In the genomic region with DNA sequence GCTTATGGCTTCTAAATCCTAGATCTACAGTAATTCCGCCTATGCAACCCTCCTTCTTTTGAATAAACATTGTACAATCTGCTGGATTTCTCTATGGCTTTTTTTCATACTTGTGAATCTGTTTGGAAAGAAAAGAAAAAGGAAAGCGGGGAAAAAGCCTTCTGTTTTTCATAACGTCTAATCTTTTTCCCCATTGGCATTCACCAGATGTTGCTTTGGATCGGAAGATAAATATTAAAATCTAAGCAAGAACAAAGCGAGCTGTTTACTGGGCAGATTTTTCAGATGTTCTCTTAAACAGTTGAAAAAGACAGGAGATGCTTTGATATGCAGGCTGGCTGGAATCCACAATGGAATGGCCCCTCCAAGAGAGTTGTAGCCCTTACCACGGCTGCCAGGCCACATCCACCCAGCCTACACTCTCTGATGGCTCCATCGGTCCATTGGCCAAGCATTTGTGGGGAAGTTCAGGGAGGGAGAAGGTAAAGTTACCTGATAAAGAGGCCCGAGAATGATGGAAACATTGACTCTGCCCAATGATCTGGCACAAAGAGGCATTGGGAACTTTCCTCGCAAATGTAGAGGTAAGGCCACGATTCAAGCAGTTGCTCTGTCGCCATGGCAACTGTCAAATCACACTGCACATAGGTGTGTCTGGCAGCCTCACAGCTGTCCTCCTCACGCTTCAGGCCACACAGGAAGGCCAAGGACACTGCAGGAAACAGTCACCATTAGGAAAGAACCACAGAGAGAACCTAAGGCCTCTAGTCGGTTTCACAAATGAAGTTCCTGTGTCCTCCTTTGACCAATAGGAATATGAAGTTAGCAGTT, we compare ENCODE assay signal across 18 cellular contexts.
DNase-seq lines count a peak whose midpoint lies in the region; ATAC-seq and TF ChIP-seq lines count a peak whose summit lies in the region.
"Had no signal": no experiment of that assay in that cellular context is flagged by ENCODE, and none has a peak within 500 bp of the region (broad histone marks: within the 10 kb centered on the region; RNA-seq: fewer than 3 reads in every experiment).

No MANE protein-coding gene starts in this region.

- H3K27ac ChIP-seq in esophagus squamous epithelium, result peak overlapping the region in 1 of 4 donors; percentile 42
- H3K27ac ChIP-seq: ovary had no signal

- no peak for TF ChIP-seq CTCF in esophagus squamous epithelium (IDR thresholded peaks at IDR 0.05)

- no peaks in the 10 kb centered on the region for H3K4me1 ChIP-seq in esophagus squamous epithelium

- no peak overlapping the region for H3K4me3 ChIP-seq in esophagus squamous epithelium
- H3K4me3 ChIP-seq: ovary had no signal

- peak; percentile 52 for DNase-seq in COR-L47 (lab: John Stamatoyannopoulos, UW)
- DNase-seq in NCI-H774 (lab: John Stamatoyannopoulos, UW), result peak; percentile 49
- DNase-seq in iPS-NIHi7 (ENCODE audit: extremely low spot score), result peak; percentile 22
- no peak for DNase-seq in esophagus squamous epithelium (lab: John Stamatoyannopoulos, UW)
- no peak for DNase-seq in NCI-H1436 treated with DMSO at 0.1 percent for 48 hours (lab: John Stamatoyannopoulos, UW)
- DNase-seq: activated CD4-positive, alpha-beta T cell treated with anti-CD3 and anti-CD28 coated beads for 4 hours; activated CD8-positive, alpha-beta memory T cell treated with anti-CD3 and anti-CD28 coated beads, Interleukin-2, amount 50 U/mL, for 48 hours; activated naive CD4-positive, alpha-beta T cell treated with Interleukin-2 at 50 U/mL for 16 hours; GF-D8; kidney glomerular epithelial cell; NCI-H2171 treated with DMSO at 0.1 percent for 48 hours; ovary; small intestine; stimulated activated naive CD4-positive, alpha-beta T cell had no signal

- intact Hi-C loops in esophagus squamous epithelium (cut with DNase I), result no loop called here

- H3K27me3 ChIP-seq in esophagus squamous epithelium, result no peaks in the 10 kb centered on the region
- H3K27me3 ChIP-seq: ovary had no signal

- ATAC-seq in HG02798 (IDR thresholded peaks at IDR 0.05; ENCODE audit: poor library complexity, unreplicated experiment) (peak; percentile 45), HG03095 (IDR thresholded peaks at IDR 0.05; ENCODE audit: unreplicated experiment) (no peak), GM18909 (IDR thresholded peaks at IDR 0.05; ENCODE audit: poor library complexity, unreplicated experiment) (no peak)
- ATAC-seq: esophagus mucosa had no signal

- no peaks in the 10 kb centered on the region for H3K36me3 ChIP-seq in esophagus squamous epithelium
- H3K36me3 ChIP-seq: ovary had no signal

- 61 to 63% methylated on average over 12 to 13 of the region's 13 CpGs for WGBS in esophagus squamous epithelium, 2 donors

- TF ChIP-seq POLR2A in esophagus squamous epithelium (IDR thresholded peaks at IDR 0.05), result no peak

- no peaks in the 10 kb centered on the region for H3K9me3 ChIP-seq in esophagus squamous epithelium
- H3K9me3 ChIP-seq: ovary had no signal

Comparison
In these comparisons a context has a peak if more than half of its experiments do, and no peak if none do; other contexts are left out.
1. DNase-seq: peak in COR-L47 (single experiment), NCI-H774 (single experiment) and iPS-NIHi7 (single experiment); none in esophagus squamous epithelium (single experiment) and NCI-H1436 treated with DMSO at 0.1 percent for 48 hours (single experiment).